ENCODE assay signal across 1 cellular context in genomic region chr14:59187802-59188460, GRCh38.
TF ChIP-seq lines count a peak whose summit lies in the region.

No MANE protein-coding gene starts in this region.

TF ChIP-seq in HEK293, 187 proteins besides CTCF, POLR2A, EP300 and RAD21 (continued from another document):
- TF ChIP-seq ZNF518A (tag by site-specific recombination; conservative IDR thresholded peaks at IDR 0.05; ENCODE audit: low read depth) (no peak), ZBTB8A (tag by site-specific recombination; IDR thresholded peaks at IDR 0.05) (peak; percentile 45), ZNF600 (tag by site-specific recombination; IDR thresholded peaks at IDR 0.05) (peak; percentile 65), ZNF449 (tag by site-specific recombination; IDR thresholded peaks at IDR 0.05) (peak; percentile 69; the same call in 1 of the 2 replicates), ZNF660 (tag by site-specific recombination; IDR thresholded peaks at IDR 0.05) (0 out of 2 replicates have a peak, but pooled peaks have one; percentile 25), REST (tag by site-specific recombination; IDR thresholded peaks at IDR 0.05) (no peak), ZNF391 (tag by site-specific recombination; IDR thresholded peaks at IDR 0.05; ENCODE audit: borderline replicate concordance, low read depth) (peak; percentile 33; the same call in 1 of the 2 replicates), ZBTB17 (tag by site-specific recombination; IDR thresholded peaks at IDR 0.05) (peak; percentile 90), ZBTB44 (tag by site-specific recombination; IDR thresholded peaks at IDR 0.05) (0 out of 2 replicates have a peak, but pooled peaks have one; percentile 38), ZNF501 (tag by site-specific recombination; IDR thresholded peaks at IDR 0.05) (peak; percentile 46; the same call in 1 of the 2 replicates), OVOL3 (tag by site-specific recombination; IDR thresholded peaks at IDR 0.05) (0 out of 2 replicates have a peak, but pooled peaks have one; percentile 25), ZNF837 (tag by site-specific recombination; IDR thresholded peaks at IDR 0.05) (no peak), ZBTB20 (tag by site-specific recombination; IDR thresholded peaks at IDR 0.05) (peak; percentile 63)
